Comparison of ENCODE assay signal across 1 cellular context in genomic region chr2:102313025-102313424, GRCh38.
A peak's percentile ranks its signal among the peaks of the same experiment; 100 is the strongest.
TF ChIP-seq lines count a peak whose summit lies in the region.

No MANE protein-coding gene starts in this region.

TF ChIP-seq in IMR-90, 13 proteins besides CTCF, POLR2A, EP300 and RAD21:
- TF ChIP-seq, protein P1, sequence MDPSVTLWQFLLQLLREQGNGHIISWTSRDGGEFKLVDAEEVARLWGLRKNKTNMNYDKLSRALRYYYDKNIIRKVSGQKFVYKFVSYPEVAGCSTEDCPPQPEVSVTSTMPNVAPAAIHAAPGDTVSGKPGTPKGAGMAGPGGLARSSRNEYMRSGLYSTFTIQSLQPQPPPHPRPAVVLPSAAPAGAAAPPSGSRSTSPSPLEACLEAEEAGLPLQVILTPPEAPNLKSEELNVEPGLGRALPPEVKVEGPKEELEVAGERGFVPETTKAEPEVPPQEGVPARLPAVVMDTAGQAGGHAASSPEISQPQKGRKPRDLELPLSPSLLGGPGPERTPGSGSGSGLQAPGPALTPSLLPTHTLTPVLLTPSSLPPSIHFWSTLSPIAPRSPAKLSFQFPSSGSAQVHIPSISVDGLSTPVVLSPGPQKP (IDR thresholded peaks at IDR 0.05; ENCODE audit: borderline replicate concordance, low read depth, low read length) = no peak
- TF ChIP-seq NFE2L2 (IDR thresholded peaks at IDR 0.05; ENCODE audit: low read depth, low read length) = 0 out of 2 replicates have a peak, but pooled peaks have one; percentile 12
- TF ChIP-seq USF2 (IDR thresholded peaks at IDR 0.05; ENCODE audit: low read depth, low read length) = no peak
- peak; percentile 57 for TF ChIP-seq FOS (IDR thresholded peaks at IDR 0.05; ENCODE audit: low read depth, low read length)
- peak; percentile 53 for TF ChIP-seq BHLHE40 (IDR thresholded peaks at IDR 0.05; ENCODE audit: low read depth, low read length)
- peak; percentile 80 for TF ChIP-seq CEBPB (IDR thresholded peaks at IDR 0.05; ENCODE audit: low read depth, low read length)
